14 cellular contexts compared by ENCODE assay signal in genomic region chr9:5554254-5554653, GRCh38. TPM values are rescaled to one million over a fixed set of nuclear protein-coding genes. Genes with fewer than 3 reads are reported as not detected.
DNase-seq lines count a peak whose midpoint lies in the region; ATAC-seq lines count a peak whose summit lies in the region.
"Had no signal": no experiment of that assay in that cellular context is flagged by ENCODE, and none has a peak within 500 bp of the region (broad histone marks: within the 10 kb centered on the region; RNA-seq: fewer than 3 reads in every experiment).

No MANE protein-coding gene starts in this region.

- CTCF ChIA-PET in activated CD4-positive, alpha-beta T cell treated with anti-CD3 and anti-CD28 coated beads for 36 hours (lab: Charles Lee) = no interaction called here

- no peaks in the 10 kb centered on the region for H3K27me3 ChIP-seq in MG63
- H3K27me3 ChIP-seq: esophagus squamous epithelium, stomach had no signal

- no peaks in the 10 kb centered on the region for H3K9me3 Mint-ChIP-seq in activated CD4-positive, alpha-beta T cell treated with anti-CD3 and anti-CD28 coated beads for 36 hours (ENCODE audit: low read depth)
- H3K9me3 Mint-ChIP-seq: nephron; T-helper 2 cell treated with Interferon-gamma antibody and Interleukin-4, amounts not matched to agents 5 μg/mL and 100 μg/mL, for 36 hours had no signal

- POLR2A ChIA-PET in activated CD4-positive, alpha-beta T cell treated with anti-CD3 and anti-CD28 coated beads for 36 hours (lab: Charles Lee) = no interaction called here

- H3K4me3 ChIP-seq in MG63 = no peak overlapping the region
- H3K4me3 ChIP-seq: esophagus squamous epithelium, stomach had no signal

- peaks cover 3% of the 10 kb centered on the region for H3K36me3 Mint-ChIP-seq in activated CD4-positive, alpha-beta T cell treated with anti-CD3 and anti-CD28 coated beads for 36 hours (ENCODE audit: low read depth)

- no peaks in the 10 kb centered on the region for H3K9me3 ChIP-seq in MG63
- H3K9me3 ChIP-seq: esophagus squamous epithelium, stomach had no signal

- no peak overlapping the region for H3K4me3 Mint-ChIP-seq in activated CD4-positive, alpha-beta T cell treated with anti-CD3 and anti-CD28 coated beads for 36 hours
- H3K4me3 Mint-ChIP-seq: nephron; T-helper 2 cell treated with Interferon-gamma antibody and Interleukin-4, amounts not matched to agents 5 μg/mL and 100 μg/mL, for 36 hours had no signal

- DNase-seq in myocyte (ENCODE audit: low read depth) (peak; percentile 20), MG63 (no peak), H4 (ENCODE audit: low spot score) (no peak), KBM-7 (no peak)
- no peak for DNase-seq in activated CD4-positive, alpha-beta T cell treated with anti-CD3 and anti-CD28 coated beads for 36 hours
- DNase-seq: activated CD8-positive, alpha-beta memory T cell treated with anti-CD3 and anti-CD28 coated beads, Interleukin-2, amount 50 U/mL, for 48 hours; esophagus squamous epithelium; NCI-H1436 treated with DMSO at 0.1 percent for 48 hours; stomach had no signal

- ATAC-seq in GM18870 (IDR thresholded peaks at IDR 0.05; ENCODE audit: unreplicated experiment) = peak; percentile 71
- peak; percentile 57 for ATAC-seq in GM21786 (IDR thresholded peaks at IDR 0.05; ENCODE audit: unreplicated experiment)
- peak; percentile 74 for ATAC-seq in HG03442 (IDR thresholded peaks at IDR 0.05; ENCODE audit: unreplicated experiment)
- ATAC-seq in activated CD4-positive, alpha-beta T cell treated with anti-CD3 and anti-CD28 coated beads for 36 hours = no peak

- no peaks in the 10 kb centered on the region for H3K36me3 ChIP-seq in MG63
- H3K36me3 ChIP-seq: esophagus squamous epithelium, stomach had no signal

- H3K27me3 Mint-ChIP-seq in activated CD4-positive, alpha-beta T cell treated with anti-CD3 and anti-CD28 coated beads for 36 hours = no peaks in the 10 kb centered on the region

- no peak overlapping the region for H3K27ac Mint-ChIP-seq in activated CD4-positive, alpha-beta T cell treated with anti-CD3 and anti-CD28 coated beads for 36 hours

- intact Hi-C loops in activated CD4-positive, alpha-beta T cell treated with anti-CD3 and anti-CD28 coated beads for 36 hours (cut with DNase I, micrococcal nuclease) = no loop called here

- in situ Hi-C loops in KBM-7 (cut with MboI; ENCODE audit: low pct_unique_long_range_greater_than_20kb, low sequenced_read_pairs) = no loop called here

- H3K4me1 Mint-ChIP-seq in activated CD4-positive, alpha-beta T cell treated with anti-CD3 and anti-CD28 coated beads for 36 hours = peaks cover 28% of the 10 kb centered on the region

RNA-seq across cellular contexts. Expression of gene PDCD1LG2, which starts 43.9 kb away (rescaled TPM):
- total RNA-seq in myocyte = 4.1 and 4.7 TPM in 2 replicates
- 2.0 TPM for polyA plus RNA-seq in myocyte (2012)
- 0.82 and 1.1 TPM in 2 replicates for total RNA-seq in MG63 (2014; rRNA removed; shearing (Covaris generic); ENCODE audit: low replicate concordance)
- total RNA-seq in activated CD4-positive, alpha-beta T cell treated with anti-CD3 and anti-CD28 coated beads for 36 hours = under 1 TPM; 0.43 to 0.81 TPM
- 1.9 TPM in 1 of 2 replicates, not detected in the other for total RNA-seq in H4 (2014; rRNA removed; shearing (Covaris generic))
